8 cellular contexts compared by ENCODE assay signal in genomic region chr3:48898383-48899234, GRCh38. TPM values are rescaled to one million over a fixed set of nuclear protein-coding genes. Genes with fewer than 3 reads are reported as not detected.
A peak's percentile ranks its signal among the peaks of the same experiment; 100 is the strongest.
DNase-seq lines count a peak whose midpoint lies in the region; ATAC-seq lines count a peak whose summit lies in the region.

Gene SLC25A20, minus strand, starts transcription at chr3:48898882. Its CDS starts 88 bp downstream, at chr3:48898794.

- H3K27me3 ChIP-seq in CD4-positive, CD25-positive, alpha-beta regulatory T cell (ENCODE audit: control insufficient read depth, insufficient read depth, low read length), result no peaks in the 10 kb centered on the region
- H3K27me3 ChIP-seq in NT2/D1 (ENCODE audit: insufficient read depth, insufficient read length), result peaks cover 7% of the 10 kb centered on the region

- peak within 1 kb of the TSS; percentile 95 to 96 (median 96) for H3K4me3 Mint-ChIP-seq in CD4-positive, CD25-positive, alpha-beta regulatory T cell

- H3K36me3 Mint-ChIP-seq in CD4-positive, CD25-positive, alpha-beta regulatory T cell, result peaks cover 3% of the 10 kb centered on the region

- H3K27ac Mint-ChIP-seq in CD4-positive, CD25-positive, alpha-beta regulatory T cell, result peak within 1 kb of the TSS; percentile 90 to 98 (median 93)

- H3K27ac ChIP-seq in CD4-positive, CD25-positive, alpha-beta regulatory T cell (ENCODE audit: insufficient read depth, low read length, poor library complexity, severe bottlenecking), result peak within 1 kb of the TSS; percentile 77

- H3K9ac ChIP-seq in NT2/D1 (ENCODE audit: insufficient read length, low read depth), result peak within 1 kb of the TSS; percentile 89

- H3K9me3 ChIP-seq in CD4-positive, CD25-positive, alpha-beta regulatory T cell (ENCODE audit: control insufficient read depth in 2 of 2, low read length in 2 of 2), result no peaks in the 10 kb centered on the region
- no peaks in the 10 kb centered on the region for H3K9me3 ChIP-seq in NT2/D1 (ENCODE audit: insufficient read depth, low read length)

- ATAC-seq in CD4-positive, CD25-positive, alpha-beta regulatory T cell (ENCODE audit: low read depth in 2 of 2), result peak; percentile 96 to 97
- ATAC-seq in GM19351 (IDR thresholded peaks at IDR 0.05; ENCODE audit: unreplicated experiment) (peak; percentile 93), HG03520 (IDR thresholded peaks at IDR 0.05; ENCODE audit: unreplicated experiment) (peak; percentile 85)

- DNase-seq in CD4-positive, CD25-positive, alpha-beta regulatory T cell, result peak; percentile 81 to 95 (median 86)
- DNase-seq in NT2/D1 (ENCODE audit: low read depth, low spot score), result peak; percentile 88
- peak; percentile 91 for DNase-seq in activated CD8-positive, alpha-beta memory T cell treated with anti-CD3 and anti-CD28 coated beads, Interleukin-2, amount 50 U/mL, for 4 hours
- peak; percentile 82 for DNase-seq in epidermal melanocyte (ENCODE audit: insufficient read length, low spot score)
- peak; percentile 13 for DNase-seq in middle frontal gyrus (ENCODE audit: extremely low spot score, low spot score)
- DNase-seq in stimulated activated CD8-positive, alpha-beta memory T cell treated with anti-CD3 and anti-CD28 coated beads, Interleukin-2, amount 100 ng/mL, for 1 hour (ENCODE audit: low read depth in 2 of 2), result peak; percentile 79 to 83

- peaks cover 7% of the 10 kb centered on the region for H3K27me3 Mint-ChIP-seq in CD4-positive, CD25-positive, alpha-beta regulatory T cell

- peak within 1 kb of the TSS; percentile 77 for H3K4me3 ChIP-seq in CD4-positive, CD25-positive, alpha-beta regulatory T cell (ENCODE audit: low read depth, low read length)
- H3K4me3 ChIP-seq in NT2/D1 (ENCODE audit: insufficient read length, low read depth), result peak within 1 kb of the TSS; percentile 82

- H3K4me1 Mint-ChIP-seq in CD4-positive, CD25-positive, alpha-beta regulatory T cell, result peaks cover 18 to 41% (median 30%) of the 10 kb centered on the region in 4 donors

- H3K36me3 ChIP-seq in CD4-positive, CD25-positive, alpha-beta regulatory T cell (ENCODE audit: control insufficient read depth, insufficient read depth, low read length), result no peaks in the 10 kb centered on the region
- H3K36me3 ChIP-seq in NT2/D1 (ENCODE audit: insufficient read depth, insufficient read length, low read length), result no peaks in the 10 kb centered on the region

- H3K4me1 ChIP-seq in CD4-positive, CD25-positive, alpha-beta regulatory T cell (ENCODE audit: control insufficient read depth, insufficient read depth, low read length, poor library complexity, severe bottlenecking), result peaks cover 29% of the 10 kb centered on the region
- peaks cover 7% of the 10 kb centered on the region for H3K4me1 ChIP-seq in NT2/D1 (ENCODE audit: insufficient read depth, insufficient read length)

- no peaks in the 10 kb centered on the region for H3K9me3 Mint-ChIP-seq in CD4-positive, CD25-positive, alpha-beta regulatory T cell

RNA-seq across cellular contexts. Expression of gene SLC25A20, which starts in this region (rescaled TPM):
- 8.0 TPM for total RNA-seq in CD4-positive, CD25-positive, alpha-beta regulatory T cell
- polyA plus RNA-seq in CD4-positive, CD25-positive, alpha-beta regulatory T cell, result 10 to 100 TPM; 21.5 to 32.6 (median 25.4) TPM

Comparison
In these comparisons a context has a peak if more than half of its experiments do, and no peak if none do; other contexts are left out.
1. Peak in every context shown above with its lines: DNase-seq, ATAC-seq, H3K4me3 ChIP-seq and H3K27ac ChIP-seq.
2. DNase-seq: peak in every context shown above with its lines; median percentile 91 in activated CD8-positive, alpha-beta memory T cell treated with anti-CD3 and anti-CD28 coated beads, Interleukin-2, amount 50 U/mL, for 4 hours; 88 in NT2/D1; 86 in CD4-positive, CD25-positive, alpha-beta regulatory T cell; 82 in epidermal melanocyte; 81 in stimulated activated CD8-positive, alpha-beta memory T cell treated with anti-CD3 and anti-CD28 coated beads, Interleukin-2, amount 100 ng/mL, for 1 hour; 13 in middle frontal gyrus.